ENCODE assay signal across 9 cellular contexts in the genomic region with DNA sequence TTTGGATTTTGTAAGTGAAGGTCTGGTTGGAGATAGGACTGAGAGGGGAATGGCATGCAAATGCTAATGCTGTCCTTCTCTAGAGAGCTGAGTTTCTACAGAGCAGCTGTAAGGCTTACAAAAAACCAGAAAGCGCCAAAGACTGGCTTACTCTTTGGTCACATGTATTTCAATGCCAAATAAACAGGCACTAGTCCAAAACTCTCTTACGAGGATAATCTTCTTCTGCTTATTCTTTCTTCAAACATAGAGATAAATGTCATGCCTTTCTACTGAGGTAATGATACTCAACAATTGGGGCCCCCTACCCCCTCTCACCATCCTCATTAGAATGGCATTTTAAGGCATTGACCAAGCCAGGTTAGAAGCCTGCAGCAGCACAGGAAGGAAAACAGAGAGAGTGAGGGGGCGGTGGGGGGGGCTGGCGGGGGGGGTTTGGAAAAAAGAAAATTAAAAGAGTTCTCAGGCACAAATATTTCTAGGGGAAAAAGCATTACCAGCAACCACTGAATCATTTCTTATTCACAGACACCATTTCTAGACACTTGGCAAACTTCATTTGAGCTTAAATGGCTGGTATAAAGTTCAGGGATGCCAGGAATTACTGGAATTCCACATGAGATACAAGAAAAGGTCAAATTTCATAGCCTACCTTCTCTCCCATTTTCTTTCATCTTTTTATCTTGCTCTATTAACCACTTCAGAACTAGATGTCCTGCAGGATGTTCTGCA. TPM values are rescaled to one million over a fixed set of nuclear protein-coding genes. Genes with fewer than 3 reads are reported as not detected.
A peak's percentile ranks its signal among the peaks of the same experiment; 100 is the strongest.
DNase-seq lines count a peak whose midpoint lies in the region; ATAC-seq, FAIRE-seq and TF ChIP-seq lines count a peak whose summit lies in the region.
"Had no signal": no experiment of that assay in that cellular context is flagged by ENCODE, and none has a peak within 500 bp of the region (broad histone marks: within the 10 kb centered on the region; RNA-seq: fewer than 3 reads in every experiment).

No MANE protein-coding gene starts in this region.

- no peaks in the 10 kb centered on the region for H3K27me3 ChIP-seq in muscle layer of duodenum (ENCODE audit: low read depth, low read length)

- no peaks in the 10 kb centered on the region for H3K9me3 ChIP-seq in muscle layer of duodenum (ENCODE audit: control insufficient read depth in 1 of 2, low read length in 2 of 2)

- peaks cover 18 to 29% of the 10 kb centered on the region in 2 donors for H3K36me3 ChIP-seq in muscle layer of duodenum (ENCODE audit: control insufficient read depth in 1 of 2, insufficient read depth in 2 of 2, low read length in 2 of 2)

- in situ Hi-C loops in G401 (cut with HindIII; ENCODE audit: low sequenced_read_pairs) = no loop called here

- H3K4me1 ChIP-seq in muscle layer of duodenum (ENCODE audit: control insufficient read depth in 1 of 2, insufficient read depth in 2 of 2, low read length in 2 of 2) = peaks cover 0 to 10% of the 10 kb centered on the region in 2 donors

- no peak for TF ChIP-seq CTCF in fibroblast of the aortic adventitia (IDR thresholded peaks at IDR 0.05; ENCODE audit: insufficient read depth, low read length)

- H3K4me3 ChIP-seq in fibroblast of the aortic adventitia (ENCODE audit: low read depth, low read length) (no peak overlapping the region), muscle layer of duodenum (ENCODE audit: low read depth in 1 of 2, low read length in 2 of 2) (no peak overlapping the region)

- H3K27ac ChIP-seq in muscle layer of duodenum (ENCODE audit: low read length) = peak overlapping the region; percentile 74

- DNase-seq in AG08396 (ENCODE audit: low spot score) (peak; percentile 65), RCC 7860 (ENCODE audit: low spot score) (peak; percentile 93), fibroblast of the aortic adventitia (ENCODE audit: low read depth) (peak; percentile 100), NCI-H1436 (lab: John Stamatoyannopoulos, UW) (no peak), G401 (ENCODE audit: low spot score) (no peak)
- no peak for DNase-seq in stimulated activated CD8-positive, alpha-beta memory T cell treated with anti-CD3 and anti-CD28 coated beads, Interleukin-4, amount 100 ng/mL, for 48 hours
- DNase-seq: CD8-positive, alpha-beta memory T cell had no signal

- peak; percentile 83 for FAIRE-seq in RCC 7860 (lab: Jason Lieb, UNC)

- no peak for ATAC-seq in GM21825 (IDR thresholded peaks at IDR 0.05; ENCODE audit: unreplicated experiment)

RNA-seq across cellular contexts. Expression of a gene that starts 34.0 kb away (rescaled TPM):
- total RNA-seq in fibroblast of the aortic adventitia (ENCODE audit: low replicate concordance) = 46.4 and 118 TPM in 2 replicates
- 41.2 and 64.6 TPM in 2 replicates for total RNA-seq in G401 (2014; rRNA removed; shearing (Covaris generic))

Comparison
In these comparisons a context has a peak if more than half of its experiments do, and no peak if none do; other contexts are left out.
1. DNase-seq: peak in AG08396 (single experiment), RCC 7860 (single experiment) and fibroblast of the aortic adventitia (single experiment); none in NCI-H1436 (single experiment), stimulated activated CD8-positive, alpha-beta memory T cell treated with anti-CD3 and anti-CD28 coated beads, Interleukin-4, amount 100 ng/mL, for 48 hours (single experiment) and G401 (single experiment).